Comparison of ENCODE assay signal across 25 cellular contexts in genomic region chr12:124030008-124030407, GRCh38. TPM values are rescaled to one million over a fixed set of nuclear protein-coding genes. Genes with fewer than 3 reads are reported as not detected.
DNase-seq lines count a peak whose midpoint lies in the region; ATAC-seq and TF ChIP-seq lines count a peak whose summit lies in the region.
"Had no signal": no experiment of that assay in that cellular context is flagged by ENCODE, and none has a peak within 500 bp of the region (broad histone marks: within the 10 kb centered on the region; RNA-seq: fewer than 3 reads in every experiment).

No MANE protein-coding gene starts in this region.

- no peaks in the 10 kb centered on the region for H4K20me1 ChIP-seq in hepatocyte (ENCODE audit: insufficient read depth, poor library complexity, severe bottlenecking)

- peak overlapping the region; percentile 56 for H3K4me3 ChIP-seq in adipocyte (ENCODE audit: low read length)
- no peak overlapping the region for H3K4me3 ChIP-seq in hepatocyte
- H3K4me3 ChIP-seq: BLaER1, MG63, right lobe of liver, thoracic aorta had no signal

- DNase-seq in AG20443 (ENCODE audit: low spot score) (peak; percentile 43), adipocyte (ENCODE audit: low read depth) (no peak), hepatocyte (ENCODE audit: low spot score) (no peak), sciatic nerve (ENCODE audit: low spot score) (no peak), HPDE6-E6E7 (ENCODE audit: extremely low spot score) (no peak)
- no peak for DNase-seq in activated T-helper 2 cell treated with anti-CD3 and anti-CD28 coated beads, Interferon-gamma antibody, Interleukin-2, Interleukin-4, amounts not matched to agents 10 μg/mL and 5 μg/mL and 100 μg/mL, durations not matched to agents 14 hours and 24 hours and 36 hours (ENCODE audit: low spot score)
- DNase-seq: ACHN; activated CD4-positive, alpha-beta T cell treated with anti-CD3 and anti-CD28 coated beads, Interleukin-2, amount 50 U/mL, for 48 hours; activated CD8-positive, alpha-beta memory T cell treated with anti-CD3 and anti-CD28 coated beads, Interleukin-2, amount 50 U/mL, for 4 hours; activated naive CD8-positive, alpha-beta T cell treated with anti-CD3 and anti-CD28 coated beads, Interleukin-2, amount 10 ng/mL, durations not matched to agents 7 days and 5 days; KBM-7; NCI-H1436; NCI-H345; NCI-H774; right lobe of liver; stimulated activated CD4-positive, alpha-beta T cell treated with anti-CD3 and anti-CD28 coated beads, Interleukin-15, amount 100 ng/mL, for 24 hours; stimulated activated naive CD4-positive, alpha-beta T cell had no signal

- peak overlapping the region; percentile 78 for H3K9ac ChIP-seq in adipocyte (ENCODE audit: low read length)
- H3K9ac ChIP-seq: BLaER1 had no signal

- peaks cover 32% of the 10 kb centered on the region for H3K4me1 ChIP-seq in adipocyte (ENCODE audit: control insufficient read depth, insufficient read depth, low read length)
- peaks cover 9% of the 10 kb centered on the region for H3K4me1 ChIP-seq in hepatocyte (ENCODE audit: insufficient read depth)
- H3K4me1 ChIP-seq: right lobe of liver had no signal

- intact Hi-C loops in sciatic nerve (cut with DNase I): no loop called here
- intact Hi-C loops in activated T-helper 2 cell treated with anti-CD3 and anti-CD28 coated beads, Interferon-gamma antibody, Interleukin-2, Interleukin-4, amounts not matched to agents 10 μg/mL and 5 μg/mL and 100 μg/mL, durations not matched to agents 14 hours and 24 hours and 36 hours (cut with micrococcal nuclease): no loop called here

- H3K36me3 ChIP-seq in adipocyte (ENCODE audit: control insufficient read depth, insufficient read depth, low read length, severe bottlenecking) (no peaks in the 10 kb centered on the region), hepatocyte (replicated peaks; ENCODE audit: insufficient read depth, low read depth) (no peaks in the 10 kb centered on the region)
- H3K36me3 ChIP-seq: BLaER1, MG63, right lobe of liver, thoracic aorta had no signal

- peak; percentile 59 for ATAC-seq in sciatic nerve
- ATAC-seq in GM19455 (IDR thresholded peaks at IDR 0.05; ENCODE audit: unreplicated experiment): no peak
- no peak for ATAC-seq in HG02938 (IDR thresholded peaks at IDR 0.05; ENCODE audit: unreplicated experiment)
- ATAC-seq: activated CD4-positive, CD25-positive, alpha-beta regulatory T cell treated with anti-CD3 and anti-CD28 coated beads, Interleukin-2, amount 50 U/mL, for 24 hours; activated T-helper 17 cell treated with anti-CD3 and anti-CD28 coated beads, Interleukin-2, amount 50 U/mL, for 72 hours had no signal

- H3K9me2 ChIP-seq in hepatocyte (replicated peaks; ENCODE audit: insufficient read depth): no peaks in the 10 kb centered on the region

- peak overlapping the region; percentile 47 for H3K4me2 ChIP-seq in hepatocyte
- H3K4me2 ChIP-seq: BLaER1 had no signal

- TF ChIP-seq CTCF in hepatocyte (IDR thresholded peaks at IDR 0.05; ENCODE audit: poor library complexity): no peak

- H3K79me2 ChIP-seq in hepatocyte: no peaks in the 10 kb centered on the region

- no peak overlapping the region for H2AFZ ChIP-seq in hepatocyte

- H3K9me3 Mint-ChIP-seq in activated T-helper 2 cell treated with anti-CD3 and anti-CD28 coated beads, Interferon-gamma antibody, Interleukin-2, Interleukin-4, amounts not matched to agents 10 μg/mL and 5 μg/mL and 100 μg/mL, durations not matched to agents 14 hours and 24 hours and 36 hours: no peaks in the 10 kb centered on the region
- H3K9me3 Mint-ChIP-seq: activated naive CD8-positive, alpha-beta T cell treated with anti-CD3 and anti-CD28 coated beads, Interleukin-2, amount 10 ng/mL, durations not matched to agents 7 days and 5 days; activated T-helper 17 cell treated with anti-CD3 and anti-CD28 coated beads, Interleukin-2, amount 50 U/mL, for 72 hours; T-helper 1 cell treated with Interleukin-12 subunit alpha and Interleukin-12 subunit beta and Interleukin-4 antibody, amounts not matched to agents 30 μg/mL and 1 μg/mL, for 36 hours had no signal

- H3K27me3 ChIP-seq in adipocyte (replicated peaks; ENCODE audit: control insufficient read depth, insufficient read depth, low read length) (no peaks in the 10 kb centered on the region), hepatocyte (no peaks in the 10 kb centered on the region)
- H3K27me3 ChIP-seq: BLaER1, MG63, right lobe of liver had no signal

- H3K27me3 Mint-ChIP-seq in activated T-helper 2 cell treated with anti-CD3 and anti-CD28 coated beads, Interferon-gamma antibody, Interleukin-2, Interleukin-4, amounts not matched to agents 10 μg/mL and 5 μg/mL and 100 μg/mL, durations not matched to agents 14 hours and 24 hours and 36 hours (ENCODE audit: low read depth): peaks cover 13% of the 10 kb centered on the region

- H3K27ac ChIP-seq in hepatocyte: peak overlapping the region; percentile 63
- H3K27ac ChIP-seq: BLaER1, right lobe of liver, thoracic aorta had no signal

- peaks cover 3% of the 10 kb centered on the region for H3K4me1 Mint-ChIP-seq in activated T-helper 2 cell treated with anti-CD3 and anti-CD28 coated beads, Interferon-gamma antibody, Interleukin-2, Interleukin-4, amounts not matched to agents 10 μg/mL and 5 μg/mL and 100 μg/mL, durations not matched to agents 14 hours and 24 hours and 36 hours (ENCODE audit: low read depth)
- H3K4me1 Mint-ChIP-seq: activated T-helper 17 cell treated with anti-CD3 and anti-CD28 coated beads, Interleukin-2, amount 50 U/mL, for 72 hours had no signal

- H3K36me3 Mint-ChIP-seq in activated T-helper 2 cell treated with anti-CD3 and anti-CD28 coated beads, Interferon-gamma antibody, Interleukin-2, Interleukin-4, amounts not matched to agents 10 μg/mL and 5 μg/mL and 100 μg/mL, durations not matched to agents 14 hours and 24 hours and 36 hours (ENCODE audit: low read depth): no peaks in the 10 kb centered on the region

- no peak overlapping the region for H3K4me3 Mint-ChIP-seq in activated T-helper 2 cell treated with anti-CD3 and anti-CD28 coated beads, Interferon-gamma antibody, Interleukin-2, Interleukin-4, amounts not matched to agents 10 μg/mL and 5 μg/mL and 100 μg/mL, durations not matched to agents 14 hours and 24 hours and 36 hours (ENCODE audit: low read depth)
- H3K4me3 Mint-ChIP-seq: activated naive CD8-positive, alpha-beta T cell treated with anti-CD3 and anti-CD28 coated beads, Interleukin-2, amount 10 ng/mL, durations not matched to agents 7 days and 5 days; activated T-helper 17 cell treated with anti-CD3 and anti-CD28 coated beads, Interleukin-2, amount 50 U/mL, for 72 hours; T-helper 1 cell treated with Interleukin-12 subunit alpha and Interleukin-12 subunit beta and Interleukin-4 antibody, amounts not matched to agents 30 μg/mL and 1 μg/mL, for 36 hours had no signal

- H3K9me3 ChIP-seq in adipocyte (ENCODE audit: control insufficient read depth, low read length) (no peaks in the 10 kb centered on the region), hepatocyte (ENCODE audit: low read depth) (no peaks in the 10 kb centered on the region)
- H3K9me3 ChIP-seq: BLaER1, MG63, right lobe of liver, thoracic aorta had no signal

- whole genome bisulfite sequencing in hepatocyte (ENCODE audit: low lambda C conversion rate, missing lambda C conversion rate): 66% methylated on average over 12 of the region's 12 CpGs

- H3K27ac Mint-ChIP-seq in activated T-helper 2 cell treated with anti-CD3 and anti-CD28 coated beads, Interferon-gamma antibody, Interleukin-2, Interleukin-4, amounts not matched to agents 10 μg/mL and 5 μg/mL and 100 μg/mL, durations not matched to agents 14 hours and 24 hours and 36 hours: no peak overlapping the region
- H3K27ac Mint-ChIP-seq: activated naive CD8-positive, alpha-beta T cell treated with anti-CD3 and anti-CD28 coated beads, Interleukin-2, amount 10 ng/mL, durations not matched to agents 7 days and 5 days; activated T-helper 17 cell treated with anti-CD3 and anti-CD28 coated beads, Interleukin-2, amount 50 U/mL, for 72 hours; T-helper 1 cell treated with Interleukin-12 subunit alpha and Interleukin-12 subunit beta and Interleukin-4 antibody, amounts not matched to agents 30 μg/mL and 1 μg/mL, for 36 hours had no signal

RNA-seq across cellular contexts. Expression of gene ZNF664, which starts 57.0 kb away (rescaled TPM):
- total RNA-seq in hepatocyte (63.9 and 80.4 TPM in 2 replicates), sciatic nerve (74.6 TPM)
- 13.5 and 17.6 TPM in 2 replicates for polyA plus RNA-seq in hepatocyte
- 63.3 and 66.2 TPM in 2 replicates for total RNA-seq in activated T-helper 2 cell treated with anti-CD3 and anti-CD28 coated beads, Interferon-gamma antibody, Interleukin-2, Interleukin-4, amounts not matched to agents 10 μg/mL and 5 μg/mL and 100 μg/mL, durations not matched to agents 14 hours and 24 hours and 36 hours

RNA-seq across cellular contexts. Expression of gene CCDC92, which starts 57.4 kb away (rescaled TPM):
- total RNA-seq in hepatocyte (12.8 and 16.9 TPM in 2 replicates), sciatic nerve (49.2 TPM)
- polyA plus RNA-seq in hepatocyte: 58.8 and 60.2 TPM in 2 replicates
- total RNA-seq in activated T-helper 2 cell treated with anti-CD3 and anti-CD28 coated beads, Interferon-gamma antibody, Interleukin-2, Interleukin-4, amounts not matched to agents 10 μg/mL and 5 μg/mL and 100 μg/mL, durations not matched to agents 14 hours and 24 hours and 36 hours: 11.8 and 12.8 TPM in 2 replicates
